20 cellular contexts compared by ENCODE assay signal in the genomic region with DNA sequence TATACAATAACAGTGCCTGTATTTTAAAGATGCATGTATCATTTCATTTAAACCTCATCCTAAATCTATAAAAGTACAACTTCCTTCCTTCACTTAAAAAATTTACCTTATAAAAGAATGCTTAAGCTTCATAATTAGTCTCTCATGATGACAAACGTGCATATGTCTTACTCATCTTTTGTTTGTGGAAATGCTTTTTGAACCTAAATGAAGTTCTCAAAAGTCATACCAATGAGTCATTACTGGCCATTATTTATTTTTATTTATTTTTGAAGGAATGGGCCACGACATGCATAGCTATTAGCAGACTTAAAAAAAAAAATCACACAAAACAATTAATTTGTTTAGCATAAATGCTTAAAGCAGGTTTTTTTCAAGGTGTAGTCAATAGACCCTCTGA. TPM values are rescaled to one million over a fixed set of nuclear protein-coding genes. Genes with fewer than 3 reads are reported as not detected.
DNase-seq lines count a peak whose midpoint lies in the region; ATAC-seq, FAIRE-seq and TF ChIP-seq lines count a peak whose summit lies in the region.
"Had no signal": no experiment of that assay in that cellular context is flagged by ENCODE, and none has a peak within 500 bp of the region (broad histone marks: within the 10 kb centered on the region; RNA-seq: fewer than 3 reads in every experiment).

No MANE protein-coding gene starts in this region.

- H2AFZ ChIP-seq in IMR-90 (replicated peaks; ENCODE audit: low read length, poor library complexity) = no peak overlapping the region
- no peak overlapping the region for H2AFZ ChIP-seq in astrocyte (ENCODE audit: low read depth, low read length)

- H2BK5ac ChIP-seq in IMR-90 (ENCODE audit: low read depth, low read length, poor library complexity, severe bottlenecking) = peak overlapping the region; percentile 76

- TF ChIP-seq CTCF in IMR-90 (conservative IDR thresholded peaks at IDR 0.05; ENCODE audit: low read depth, low read length) (no peak), astrocyte (IDR thresholded peaks at IDR 0.05; ENCODE audit: insufficient read depth, low read depth, low read length) (no peak), foreskin fibroblast (IDR thresholded peaks at IDR 0.05; ENCODE audit: low read depth, low read length) (no peak), natural killer cell (IDR thresholded peaks at IDR 0.05) (no peak)

- no peak overlapping the region for H2AK9ac ChIP-seq in IMR-90 (replicated peaks; ENCODE audit: low read depth, low read length, poor library complexity)

- no peak overlapping the region for H3K4me3 ChIP-seq in CD4-positive, CD25-positive, alpha-beta regulatory T cell (ENCODE audit: low read depth, low read length)
- no peak overlapping the region for H3K4me3 ChIP-seq in IMR-90 (ENCODE audit: insufficient read depth, low read depth, low read length)
- no peak overlapping the region for H3K4me3 ChIP-seq in astrocyte (ENCODE audit: insufficient read depth, low read depth, low read length)
- H3K4me3 ChIP-seq in foreskin fibroblast (ENCODE audit: low read depth in 1 of 2, low read length in 2 of 2) = no peak overlapping the region
- H3K4me3 ChIP-seq: BLaER1 treated with 17β-estradiol and CSF1 and Interleukin-3, amounts not matched to agents 10 nM and 100 nM; GM12878; pancreas; stomach had no signal

- peaks cover 23% of the 10 kb centered on the region for H3K4me1 ChIP-seq in CD4-positive, CD25-positive, alpha-beta regulatory T cell (ENCODE audit: control insufficient read depth, insufficient read depth, low read length, poor library complexity, severe bottlenecking)
- H3K4me1 ChIP-seq in IMR-90 (ENCODE audit: control insufficient read depth, insufficient read depth, low read length) = peaks cover 6% of the 10 kb centered on the region
- H3K4me1 ChIP-seq in astrocyte (ENCODE audit: insufficient read depth, low read length) = peaks cover 8% of the 10 kb centered on the region

- H2BK15ac ChIP-seq in IMR-90 (ENCODE audit: low read depth, low read length) = peak overlapping the region; percentile 59; the same call in 1 of the 3 replicates

- intact Hi-C loops in IMR-90 (cut with micrococcal nuclease) = loop anchor here (5.0 kb wide), 2 partner anchors 383 to 438 kb away; no protein-coding TSS in a partner anchor
- intact Hi-C loops in natural killer cell (cut with micrococcal nuclease) = loop anchor here (5.0 kb wide), 1 partner anchor 578 kb away; a partner anchor contains a TSS
- intact Hi-C loops in posterior vena cava (cut with DNase I) = no loop called here

- no peak overlapping the region; the same call in 1 of the 2 replicates for H3K4ac ChIP-seq in IMR-90 (ENCODE audit: low read depth, low read length)

- peak overlapping the region in 2 of 4 donors; percentile 19 to 38 for H3K4me3 Mint-ChIP-seq in CD4-positive, CD25-positive, alpha-beta regulatory T cell
- H3K4me3 Mint-ChIP-seq in astrocyte (ENCODE audit: unreplicated experiment) = no peak overlapping the region
- H3K4me3 Mint-ChIP-seq in natural killer cell = no peak overlapping the region
- H3K4me3 Mint-ChIP-seq: central memory CD8-positive, alpha-beta T cell; H9 had no signal

- DNase-seq in CD4-positive, CD25-positive, alpha-beta regulatory T cell = no peak
- peak; percentile 61 for DNase-seq in IMR-90
- DNase-seq in astrocyte (ENCODE audit: low read depth) = peak; percentile 30
- DNase-seq in foreskin fibroblast = peak; percentile 33 to 64
- no peak for DNase-seq in natural killer cell
- DNase-seq in posterior vena cava (ENCODE audit: low spot score) = no peak
- no peak for DNase-seq in effector CD4-positive, alpha-beta T cell
- DNase-seq: activated CD4-positive, alpha-beta T cell treated with anti-CD3 and anti-CD28 coated beads, Interleukin-2, amount 50 U/mL, for 4 hours; activated gamma-delta T cell; H9; hippocampal formation; pancreas had no signal

- no peaks in the 10 kb centered on the region for H3K27me3 ChIP-seq in CD4-positive, CD25-positive, alpha-beta regulatory T cell (ENCODE audit: control insufficient read depth, insufficient read depth, low read length)
- H3K27me3 ChIP-seq in IMR-90 (ENCODE audit: control insufficient read depth, insufficient read depth, low read length) (no peaks in the 10 kb centered on the region), astrocyte (ENCODE audit: insufficient read depth, low read length) (no peaks in the 10 kb centered on the region)
- H3K27me3 ChIP-seq: BLaER1 treated with 17β-estradiol and CSF1 and Interleukin-3, amounts not matched to agents 10 nM and 100 nM; pancreas; stomach had no signal

- H2BK120ac ChIP-seq in IMR-90 (ENCODE audit: low read depth, low read length) = peak overlapping the region; percentile 63; the same call in 1 of the 2 replicates

- H4K5ac ChIP-seq in IMR-90 (ENCODE audit: low read depth, low read length) = peak overlapping the region; percentile 70; the same call in 1 of the 2 replicates

- peaks cover 27% of the 10 kb centered on the region for H3K36me3 ChIP-seq in CD4-positive, CD25-positive, alpha-beta regulatory T cell (ENCODE audit: control insufficient read depth, insufficient read depth, low read length)
- H3K36me3 ChIP-seq in IMR-90 (ENCODE audit: control insufficient read depth, insufficient read depth, low read length) = peaks cover 2% of the 10 kb centered on the region; the same call in 1 of the 2 replicates
- H3K36me3 ChIP-seq in astrocyte (ENCODE audit: insufficient read depth, low read length) = peaks cover 14% of the 10 kb centered on the region

- no peaks in the 10 kb centered on the region for H3K9me3 ChIP-seq in CD4-positive, CD25-positive, alpha-beta regulatory T cell (ENCODE audit: control insufficient read depth in 2 of 2, low read length in 2 of 2)
- H3K9me3 ChIP-seq in IMR-90 (ENCODE audit: control insufficient read depth, insufficient read depth, low read length) = no peaks in the 10 kb centered on the region
- no peaks in the 10 kb centered on the region for H3K9me3 ChIP-seq in astrocyte (ENCODE audit: insufficient read depth, low read depth, low read length)
- H3K9me3 ChIP-seq: BLaER1 treated with 17β-estradiol and CSF1 and Interleukin-3, amounts not matched to agents 10 nM and 100 nM; pancreas; stomach had no signal

- H3K36me3 Mint-ChIP-seq in CD4-positive, CD25-positive, alpha-beta regulatory T cell = peaks cover 18% of the 10 kb centered on the region
- peaks cover 9% of the 10 kb centered on the region for H3K36me3 Mint-ChIP-seq in astrocyte (ENCODE audit: low read depth, unreplicated experiment)
- no peaks in the 10 kb centered on the region for H3K36me3 Mint-ChIP-seq in natural killer cell

- H4K20me1 ChIP-seq in IMR-90 (ENCODE audit: insufficient read depth, low read length) = no peaks in the 10 kb centered on the region
- H4K20me1 ChIP-seq in astrocyte (ENCODE audit: insufficient read depth, low read length) = no peaks in the 10 kb centered on the region
- H4K20me1 ChIP-seq: BLaER1 treated with 17β-estradiol and CSF1 and Interleukin-3, amounts not matched to agents 10 nM and 100 nM had no signal

- H3K9me3 Mint-ChIP-seq in CD4-positive, CD25-positive, alpha-beta regulatory T cell = peaks cover 0 to 1% (median 0%) of the 10 kb centered on the region in 7 donors
- peaks cover 1% of the 10 kb centered on the region for H3K9me3 Mint-ChIP-seq in astrocyte (ENCODE audit: unreplicated experiment)
- H3K9me3 Mint-ChIP-seq in natural killer cell = no peaks in the 10 kb centered on the region
- H3K9me3 Mint-ChIP-seq: central memory CD8-positive, alpha-beta T cell; H9 had no signal

- H3K9me1 ChIP-seq in IMR-90 (ENCODE audit: insufficient read depth, low read length) = no peaks in the 10 kb centered on the region; the same call in none of the 2 replicates

- H3K79me2 ChIP-seq in astrocyte (ENCODE audit: insufficient read depth, low read length) = peaks cover 18% of the 10 kb centered on the region

- no CpG with 5 or more reads among the region's 2 CpGs for WGBS in IMR-90 (ENCODE audit: extremely low coverage in 2 of 2, insufficient read length in 1 of 2), 2 experiments

- dilution Hi-C loops in IMR-90 (cut with HindIII; ENCODE audit: low sequenced_read_pairs, unreplicated experiment) = no loop called here

- peak overlapping the region; percentile 24; the same call in 1 of the 2 replicates for H3K18ac ChIP-seq in IMR-90 (ENCODE audit: low read depth, low read length)

- ATAC-seq in CD4-positive, CD25-positive, alpha-beta regulatory T cell (ENCODE audit: low read depth in 2 of 2) = no peak
- no peak for ATAC-seq in IMR-90 (ENCODE audit: low read depth)
- ATAC-seq in natural killer cell = no peak
- ATAC-seq in HG03097 (IDR thresholded peaks at IDR 0.05; ENCODE audit: low FRiP score, unreplicated experiment) = no peak
- ATAC-seq: GM12878, pancreas, Right ventricle myocardium inferior had no signal

- no peak overlapping the region for H3K14ac ChIP-seq in IMR-90 (replicated peaks; ENCODE audit: low read depth, low read length)

- no TSS peak for BruUV-seq in IMR-90 (replicated peaks; lab: Mats Ljungman, UMichigan)

- H2AK5ac ChIP-seq in IMR-90 (ENCODE audit: low read depth, low read length) = no peak overlapping the region

- no peak overlapping the region for H4K8ac ChIP-seq in IMR-90 (ENCODE audit: low read depth in 2 of 2, low read length in 2 of 2)

- H3K56ac ChIP-seq in IMR-90 (ENCODE audit: extremely low read depth, insufficient read depth, low read length) = peak overlapping the region; percentile 24; the same call in 1 of the 2 replicates

- CTCF ChIA-PET in IMR-90 (lab: Yijun Ruan, JAX) = no interaction called here

- no peak overlapping the region for H3K9ac ChIP-seq in IMR-90 (ENCODE audit: low read depth, low read length)
- no peak overlapping the region for H3K9ac ChIP-seq in astrocyte (ENCODE audit: low read length)
- H3K9ac ChIP-seq: BLaER1 treated with 17β-estradiol and CSF1 and Interleukin-3, amounts not matched to agents 10 nM and 100 nM had no signal

- no peak for FAIRE-seq in astrocyte (lab: Jason Lieb, UNC)
- FAIRE-seq: GM12878, pancreas, urothelium cell line had no signal

- H3K4me1 Mint-ChIP-seq in CD4-positive, CD25-positive, alpha-beta regulatory T cell = peaks cover 49 to 70% (median 55%) of the 10 kb centered on the region in 4 donors
- peaks cover 5% of the 10 kb centered on the region for H3K4me1 Mint-ChIP-seq in astrocyte (ENCODE audit: low read depth, unreplicated experiment)
- H3K4me1 Mint-ChIP-seq in natural killer cell = peaks cover 19 to 24% of the 10 kb centered on the region in 2 donors

- POLR2A ChIA-PET in IMR-90 (lab: Charles Lee; ENCODE audit: unreplicated experiment) = interaction anchor here (0.6 kb wide), 2 partner anchors 27 to 1752 kb away, joined by 3 to 6 read pairs; no protein-coding TSS in a partner anchor

- in situ Hi-C loops in IMR-90 (cut with MboI; ENCODE audit: low sequenced_read_pairs) = no loop called here

- H3K79me1 ChIP-seq in IMR-90 (ENCODE audit: low read depth in 1 of 2, low read length in 2 of 2) = peaks cover 29 to 42% of the 10 kb centered on the region in 2 experiments

- H3K27me3 Mint-ChIP-seq in CD4-positive, CD25-positive, alpha-beta regulatory T cell = no peaks in the 10 kb centered on the region
- no peaks in the 10 kb centered on the region for H3K27me3 Mint-ChIP-seq in astrocyte (ENCODE audit: low read depth, unreplicated experiment)
- H3K27me3 Mint-ChIP-seq in natural killer cell (ENCODE audit: low read depth in 2 of 2) = no peaks in the 10 kb centered on the region
- H3K27me3 Mint-ChIP-seq: central memory CD8-positive, alpha-beta T cell had no signal

- no peak for TF ChIP-seq POLR2A in IMR-90 (IDR thresholded peaks at IDR 0.05; ENCODE audit: low read depth, low read length)

- peak overlapping the region; percentile 36 for H3K27ac ChIP-seq in CD4-positive, CD25-positive, alpha-beta regulatory T cell (ENCODE audit: insufficient read depth, low read length, poor library complexity, severe bottlenecking)
- H3K27ac ChIP-seq in IMR-90 (ENCODE audit: insufficient read depth, low read length) = no peak overlapping the region
- H3K27ac ChIP-seq in astrocyte (ENCODE audit: low read depth, low read length) = peak overlapping the region; percentile 18
- H3K27ac ChIP-seq: BLaER1 treated with 17β-estradiol and CSF1 and Interleukin-3, amounts not matched to agents 10 nM and 100 nM; pancreas; stomach had no signal

- peak overlapping the region; percentile 48; the same call in 1 of the 2 replicates for H3K23ac ChIP-seq in IMR-90 (ENCODE audit: low read depth, low read length)

- peak overlapping the region; percentile 35; the same call in 1 of the 2 replicates for H2BK20ac ChIP-seq in IMR-90 (ENCODE audit: low read depth, low read length)

- peak overlapping the region in 1 of 3 donors; percentile 32 for H3K27ac Mint-ChIP-seq in CD4-positive, CD25-positive, alpha-beta regulatory T cell
- H3K27ac Mint-ChIP-seq in astrocyte (ENCODE audit: unreplicated experiment) (no peak overlapping the region), natural killer cell (peak overlapping the region in 1 of 2 donors; percentile 6)
- H3K27ac Mint-ChIP-seq: H9 had no signal

- H3K4me2 ChIP-seq in IMR-90 (ENCODE audit: low read depth, low read length) (peak overlapping the region; percentile 53; the same call in 1 of the 2 replicates), astrocyte (ENCODE audit: low read length) (peak overlapping the region; percentile 15)
- H3K4me2 ChIP-seq: BLaER1 treated with 17β-estradiol and CSF1 and Interleukin-3, amounts not matched to agents 10 nM and 100 nM had no signal

- TF ChIP-seq RAD21 in IMR-90 (IDR thresholded peaks at IDR 0.05; ENCODE audit: low read length) = no peak

- peak overlapping the region; percentile 53; the same call in 1 of the 2 replicates for H4K91ac ChIP-seq in IMR-90 (ENCODE audit: insufficient read depth, low read depth, low read length)

RNA-seq across cellular contexts. Expression of a gene that starts 3.7 kb away (rescaled TPM):
- total RNA-seq in CD4-positive, CD25-positive, alpha-beta regulatory T cell = 17.7 TPM
- polyA plus RNA-seq in CD4-positive, CD25-positive, alpha-beta regulatory T cell = 10 to 100 TPM; 10.5 to 26.5 (median 18.3) TPM
- total RNA-seq in IMR-90 (2012; rRNA removed) (22.4 and 28.1 TPM in 2 replicates), astrocyte (24.1 and 26.2 TPM in 2 replicates), natural killer cell (10 to 100 TPM; 14.1 to 20.1 (median 17.1) TPM), posterior vena cava (10 to 100 TPM; 18.6 to 19.2 TPM)
- polyA plus RNA-seq in IMR-90 (2012; rRNA removed) = 17.5 and 18.1 TPM in 2 replicates
- polyA plus RNA-seq in IMR-90 (2012; cell fraction: cytosol; rRNA removed) = 6.0 and 9.4 TPM in 2 replicates
- 5.7 and 34.9 TPM in 2 replicates for polyA plus RNA-seq in IMR-90 (2012; cell fraction: nucleus; rRNA removed; ENCODE audit: low replicate concordance)

RNA-seq across cellular contexts. Expression of a gene that starts 46.8 kb away (rescaled TPM):
- not detected for total RNA-seq in CD4-positive, CD25-positive, alpha-beta regulatory T cell
- not detected for polyA plus RNA-seq in CD4-positive, CD25-positive, alpha-beta regulatory T cell
- total RNA-seq in IMR-90 (2012; rRNA removed) (not detected in 2 replicates), astrocyte (not detected in 2 replicates), natural killer cell (not detected), posterior vena cava (not detected)
- polyA plus RNA-seq in IMR-90 (2012; rRNA removed) = not detected in 2 replicates
- 0.03 TPM in 1 of 2 replicates, not detected in the other for polyA plus RNA-seq in IMR-90 (2012; cell fraction: cytosol; rRNA removed)
- 0.10 TPM in 1 of 2 replicates, not detected in the other for polyA plus RNA-seq in IMR-90 (2012; cell fraction: nucleus; rRNA removed; ENCODE audit: low replicate concordance)
- total RNA-seq: Daoy, GM12878, H9, pancreas, stomach had no signal
- polyA plus RNA-seq: stomach had no signal

Comparison
In these comparisons a context has a peak if more than half of its experiments do, and no peak if none do; other contexts are left out.
1. DNase-seq: peak in IMR-90 (single experiment), astrocyte (single experiment) and foreskin fibroblast (2 of 2); none in CD4-positive, CD25-positive, alpha-beta regulatory T cell (0 of 3), natural killer cell (single experiment), posterior vena cava (single experiment) and effector CD4-positive, alpha-beta T cell (single experiment).
2. intact Hi-C loops: an anchor here in IMR-90 (5.0 kb wide) and natural killer cell (5.0 kb wide); none called in posterior vena cava.